15 cellular contexts compared by ENCODE assay signal in the genomic region with DNA sequence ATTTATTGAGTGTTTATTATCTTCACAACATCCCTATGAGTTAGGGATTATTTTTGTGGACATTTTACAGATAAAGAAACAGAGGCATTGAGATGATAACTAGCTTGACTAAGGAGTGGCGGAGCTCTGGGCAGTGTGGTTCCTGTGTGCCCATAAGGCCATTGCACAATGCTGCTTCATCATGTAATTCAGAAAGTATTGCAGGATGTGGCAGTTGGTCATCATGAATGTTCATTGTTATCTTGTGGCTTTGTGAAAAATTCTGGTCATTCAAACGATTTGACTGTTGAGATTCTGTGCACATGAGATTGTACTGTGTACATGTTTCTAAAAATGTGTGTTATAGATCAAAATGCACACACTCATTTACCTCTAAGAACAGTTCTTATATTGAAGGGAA.
DNase-seq lines count a peak whose midpoint lies in the region; ATAC-seq lines count a peak whose summit lies in the region.
"Had no signal": no experiment of that assay in that cellular context is flagged by ENCODE, and none has a peak within 500 bp of the region (broad histone marks: within the 10 kb centered on the region; RNA-seq: fewer than 3 reads in every experiment).

No MANE protein-coding gene starts in this region.

- DNase-seq in GM04503 (ENCODE audit: low read depth) (peak; percentile 15), NOMO-1 treated with dmso at 0.1 percent for 144 hours (lab: John Stamatoyannopoulos, UW; ENCODE audit: unreplicated experiment) (peak; percentile 53), dedifferentiated amniotic fluid mesenchymal stem cell (ENCODE audit: extremely low spot score) (peak; percentile 63), non-pigmented ciliary epithelial cell (ENCODE audit: low read depth) (peak; percentile 55), globus pallidus (ENCODE audit: low spot score) (no peak), GM19238 (ENCODE audit: insufficient read length, low spot score) (no peak)
- DNase-seq in activated naive CD4-positive, alpha-beta T cell treated with anti-CD3 and anti-CD28 coated beads, Interleukin-2, amount 50 U/mL, for 72 hours (ENCODE audit: low spot score in 2 of 2) = no peak
- DNase-seq: Caco-2, glutamatergic neuron, MM.1S, NCI-H446, tibial artery had no signal

- peaks cover 0 to 10% of the 10 kb centered on the region in 2 donors for H3K36me3 Mint-ChIP-seq in activated naive CD4-positive, alpha-beta T cell treated with anti-CD3 and anti-CD28 coated beads, Interleukin-2, amount 50 U/mL, for 72 hours
- H3K36me3 Mint-ChIP-seq: activated naive CD4-positive, alpha-beta T cell treated with anti-CD3 and anti-CD28 coated beads, Interleukin-2, amount 50 U/mL, for 24 hours had no signal

- H3K9me3 Mint-ChIP-seq in activated naive CD4-positive, alpha-beta T cell treated with anti-CD3 and anti-CD28 coated beads, Interleukin-2, amount 50 U/mL, for 72 hours = peaks cover 11 to 18% of the 10 kb centered on the region in 2 donors
- H3K9me3 Mint-ChIP-seq: nephron had no signal

- no peak overlapping the region for H3K27ac Mint-ChIP-seq in activated naive CD4-positive, alpha-beta T cell treated with anti-CD3 and anti-CD28 coated beads, Interleukin-2, amount 50 U/mL, for 72 hours
- H3K27ac Mint-ChIP-seq: activated naive CD4-positive, alpha-beta T cell treated with anti-CD3 and anti-CD28 coated beads, Interleukin-2, amount 50 U/mL, for 24 hours; nephron had no signal

- no peak for ATAC-seq in activated naive CD4-positive, alpha-beta T cell treated with anti-CD3 and anti-CD28 coated beads, Interleukin-2, amount 50 U/mL, for 72 hours
- no peak for ATAC-seq in GM19023 (IDR thresholded peaks at IDR 0.05; ENCODE audit: unreplicated experiment)

Comparison
In these comparisons a context has a peak if more than half of its experiments do, and no peak if none do; other contexts are left out.
1. DNase-seq: peak in GM04503 (single experiment), NOMO-1 treated with dmso at 0.1 percent for 144 hours (single experiment), dedifferentiated amniotic fluid mesenchymal stem cell (single experiment) and non-pigmented ciliary epithelial cell (single experiment); none in activated naive CD4-positive, alpha-beta T cell treated with anti-CD3 and anti-CD28 coated beads, Interleukin-2, amount 50 U/mL, for 72 hours (0 of 2), globus pallidus (single experiment) and GM19238 (single experiment).